Comparison of ENCODE assay signal across 37 cellular contexts in genomic region chr2:46435796-46436360, GRCh38. TPM values are rescaled to one million over a fixed set of nuclear protein-coding genes. Genes with fewer than 3 reads are reported as not detected.
A peak's percentile ranks its signal among the peaks of the same experiment; 100 is the strongest.
DNase-seq lines count a peak whose midpoint lies in the region; ATAC-seq, FAIRE-seq and TF ChIP-seq lines count a peak whose summit lies in the region.
"Had no signal": no experiment of that assay in that cellular context is flagged by ENCODE, and none has a peak within 500 bp of the region (broad histone marks: within the 10 kb centered on the region; RNA-seq: fewer than 3 reads in every experiment).

No MANE protein-coding gene starts in this region.

- TF ChIP-seq EP300 in HepG2 (IDR thresholded peaks at IDR 0.05; ENCODE audit: low read depth in 2 of 2, low read length in 2 of 2) (no peak), HepG2 (CRISPR knock-in tag; IDR thresholded peaks at IDR 0.05; ENCODE audit: borderline replicate concordance) (no peak)

- dilution Hi-C loops in keratinocyte (cut with MboI; ENCODE audit: extremely low pct_ligation_motif_present, low sequenced_read_pairs) = no loop called here

- H3K9me3 ChIP-seq in HepG2 (ENCODE audit: low read length) = no peaks in the 10 kb centered on the region
- H3K9me3 ChIP-seq in right lobe of liver = no peaks in the 10 kb centered on the region
- H3K9me3 ChIP-seq in keratinocyte (ENCODE audit: control insufficient read depth, low read depth, low read length) = no peaks in the 10 kb centered on the region
- H3K9me3 ChIP-seq in effector memory CD4-positive, alpha-beta T cell (ENCODE audit: control insufficient read depth, low read length) = no peaks in the 10 kb centered on the region
- H3K9me3 ChIP-seq: BLaER1, gastroesophageal sphincter, right atrium auricular region had no signal

- H3K27ac ChIP-seq in HepG2 (ENCODE audit: extremely low read length, insufficient read depth, low read length) = peak overlapping the region; percentile 59
- H3K27ac ChIP-seq in right lobe of liver = no peak overlapping the region
- no peak overlapping the region for H3K27ac ChIP-seq in keratinocyte (ENCODE audit: control insufficient read depth, insufficient read depth, low read length)
- H3K27ac ChIP-seq in effector memory CD4-positive, alpha-beta T cell (ENCODE audit: insufficient read depth, low read length, poor library complexity, severe bottlenecking) = no peak overlapping the region
- H3K27ac ChIP-seq: BLaER1, gastroesophageal sphincter, parathyroid adenoma, right atrium auricular region, VCaP had no signal

- DNase-seq in HepG2 (ENCODE audit: low spot score) = no peak
- no peak for DNase-seq in right lobe of liver
- DNase-seq in bronchial epithelial cell (ENCODE audit: low read depth) = peak; percentile 32
- no peak for DNase-seq in keratinocyte (ENCODE audit: low read depth, low spot score)
- DNase-seq in effector memory CD4-positive, alpha-beta T cell = no peak
- DNase-seq in T-helper 1 cell = no peak
- DNase-seq in stimulated activated CD4-positive, alpha-beta T cell treated with anti-CD3 and anti-CD28 coated beads, Interleukin-12 subunit alpha, Interleukin-12 subunit beta, amount 100 ng/mL, for 4 hours = no peak
- DNase-seq: ACHN; activated CD4-positive, alpha-beta T cell treated with anti-CD3 and anti-CD28 coated beads for 4 hours; activated gamma-delta T cell; activated naive CD8-positive, alpha-beta T cell treated with anti-CD3 and anti-CD28 coated beads, Interleukin-2, amount 50 U/mL, for 24 hours; activated T-cell treated with anti-CD3 and anti-CD28 coated beads for 4 hours; cortex of kidney; DMS53; hypothalamus; immature natural killer cell; MG63; NCI-H1417 treated with DMSO at 0.1 percent for 48 hours; NCI-H2081 treated with DMSO at 0.1 percent for 48 hours; NCI-H446 treated with DMSO at 0.1 percent for 48 hours; NCI-H82; OCI-M1; stimulated activated CD4-positive, alpha-beta T cell treated with anti-CD3 and anti-CD28 coated beads, Interleukin-4, amount 100 ng/mL, for 24 hours had no signal

- H3K9me1 ChIP-seq in keratinocyte (ENCODE audit: control insufficient read depth, extremely low read depth, insufficient read depth, low read length) = no peaks in the 10 kb centered on the region

- H3K9ac ChIP-seq in HepG2 (ENCODE audit: insufficient read depth, low read depth, low read length) = no peak overlapping the region
- H3K9ac ChIP-seq in keratinocyte (ENCODE audit: control insufficient read depth, extremely low read depth, insufficient read depth, low read length) = no peak overlapping the region
- H3K9ac ChIP-seq: BLaER1, parathyroid adenoma had no signal

- intact Hi-C loops in HepG2 (cut with micrococcal nuclease; ENCODE audit: unreplicated experiment) = no loop called here
- intact Hi-C loops in right lobe of liver (cut with DNase I) = no loop called here

- no peak for ATAC-seq in HepG2
- no peak for ATAC-seq in right lobe of liver
- no peak for ATAC-seq in GM18517 (IDR thresholded peaks at IDR 0.05; ENCODE audit: unreplicated experiment)
- ATAC-seq: activated naive CD8-positive, alpha-beta T cell treated with anti-CD3 and anti-CD28 coated beads, Interleukin-2, amount 50 U/mL, for 24 hours; gastroesophageal sphincter; stimulated activated effector memory CD8-positive, alpha-beta T cell treated with anti-CD3 and anti-CD28 coated beads, Interleukin-12 subunit alpha, Interleukin-12 subunit beta, amount 100 ng/mL, for 72 hours had no signal

- H3K4me1 ChIP-seq in HepG2 (ENCODE audit: insufficient read depth, low read length) (peaks cover 95% of the 10 kb centered on the region), right lobe of liver (no peaks in the 10 kb centered on the region), keratinocyte (ENCODE audit: control insufficient read depth, extremely low read depth, insufficient read depth, low read length) (peaks cover 14% of the 10 kb centered on the region)
- peaks cover 21% of the 10 kb centered on the region for H3K4me1 ChIP-seq in effector memory CD4-positive, alpha-beta T cell (ENCODE audit: control insufficient read depth, insufficient read depth, low read length, poor library complexity, severe bottlenecking)
- H3K4me1 ChIP-seq: gastroesophageal sphincter, parathyroid adenoma had no signal

- CTCF ChIA-PET in HepG2 (lab: Yijun Ruan, JAX; ENCODE audit: low intra/inter-chr PET ratio, low total read pairs) = no interaction called here

- no peaks in the 10 kb centered on the region for H3K36me3 ChIP-seq in HepG2 (replicated peaks in 1 of 2; ENCODE audit: control insufficient read depth in 1 of 2, insufficient read depth in 2 of 2, low read length in 2 of 2)
- H3K36me3 ChIP-seq in right lobe of liver = no peaks in the 10 kb centered on the region
- H3K36me3 ChIP-seq in bronchial epithelial cell (ENCODE audit: control insufficient read depth, insufficient read depth, low read length) = no peaks in the 10 kb centered on the region
- no peaks in the 10 kb centered on the region for H3K36me3 ChIP-seq in keratinocyte (ENCODE audit: control insufficient read depth in 2 of 2, extremely low read depth in 1 of 2, insufficient read depth in 2 of 2, low read length in 2 of 2)
- no peaks in the 10 kb centered on the region for H3K36me3 ChIP-seq in effector memory CD4-positive, alpha-beta T cell (ENCODE audit: control insufficient read depth, insufficient read depth, low read length)
- H3K36me3 ChIP-seq: BLaER1, gastroesophageal sphincter, MG63, right atrium auricular region had no signal

- H3K4me3 ChIP-seq in HepG2 (replicated peaks in 1 of 3; ENCODE audit: insufficient read depth in 1 of 3, low read depth in 2 of 3, low read length in 3 of 3) (no peak overlapping the region), right lobe of liver (no peak overlapping the region), bronchial epithelial cell (ENCODE audit: low read depth, low read length) (no peak overlapping the region), keratinocyte (ENCODE audit: control insufficient read depth in 2 of 3, extremely low read depth in 1 of 3, insufficient read depth in 2 of 3, low read depth in 1 of 3, low read length in 3 of 3) (no peak overlapping the region)
- no peak overlapping the region for H3K4me3 ChIP-seq in effector memory CD4-positive, alpha-beta T cell (ENCODE audit: insufficient read depth, low read depth, low read length, poor library complexity, severe bottlenecking)
- H3K4me3 ChIP-seq: BLaER1, gastroesophageal sphincter, MG63, right atrium auricular region had no signal

- no peak for TF ChIP-seq CTCF in HepG2 (CRISPR knock-in tag; IDR thresholded peaks at IDR 0.05)
- TF ChIP-seq CTCF in right lobe of liver (IDR thresholded peaks at IDR 0.05) = no peak
- TF ChIP-seq CTCF in bronchial epithelial cell (IDR thresholded peaks at IDR 0.05; ENCODE audit: insufficient read depth, low read length, severe bottlenecking) = no peak
- no peak for TF ChIP-seq CTCF in keratinocyte (optimal IDR thresholded peaks at IDR 0.05 in 1 of 3, IDR thresholded peaks at IDR 0.05 in 1 of 3, conservative IDR thresholded peaks at IDR 0.05 in 1 of 3; ENCODE audit: extremely low read depth in 1 of 3, insufficient read depth in 2 of 3, low read length in 3 of 3)

- H3K27me3 ChIP-seq in HepG2 (ENCODE audit: control insufficient read depth in 1 of 2, insufficient read depth in 2 of 2, low read length in 2 of 2) = no peaks in the 10 kb centered on the region
- no peaks in the 10 kb centered on the region for H3K27me3 ChIP-seq in right lobe of liver
- H3K27me3 ChIP-seq in bronchial epithelial cell (ENCODE audit: control insufficient read depth, insufficient read depth, low read length) = no peaks in the 10 kb centered on the region
- no peaks in the 10 kb centered on the region for H3K27me3 ChIP-seq in keratinocyte (ENCODE audit: control insufficient read depth, extremely low read depth, insufficient read depth, low read length)
- H3K27me3 ChIP-seq in effector memory CD4-positive, alpha-beta T cell (replicated peaks; ENCODE audit: control insufficient read depth, insufficient read depth, low read length, poor library complexity, severe bottlenecking) = no peaks in the 10 kb centered on the region
- H3K27me3 ChIP-seq: BLaER1, gastroesophageal sphincter, MG63, right atrium auricular region had no signal

- H4K20me1 ChIP-seq in HepG2 (ENCODE audit: insufficient read depth, low read length) = no peaks in the 10 kb centered on the region
- no peaks in the 10 kb centered on the region for H4K20me1 ChIP-seq in keratinocyte (ENCODE audit: control insufficient read depth, extremely low read depth, insufficient read depth, low read length)
- H4K20me1 ChIP-seq: BLaER1 had no signal

- no peak overlapping the region for H3K4me2 ChIP-seq in HepG2 (ENCODE audit: low read depth, low read length)
- H3K4me2 ChIP-seq in keratinocyte (ENCODE audit: control insufficient read depth, extremely low read depth, insufficient read depth, low read depth, low read length) = no peak overlapping the region
- H3K4me2 ChIP-seq: BLaER1 had no signal

- H3K79me2 ChIP-seq in HepG2 (ENCODE audit: insufficient read depth, low read length) = no peaks in the 10 kb centered on the region
- H3K79me2 ChIP-seq in keratinocyte (ENCODE audit: control insufficient read depth, insufficient read depth, low read length) = no peaks in the 10 kb centered on the region
- H3K79me2 ChIP-seq: parathyroid adenoma had no signal

- no peak for TF ChIP-seq RAD21 in HepG2 (CRISPR knock-in tag; IDR thresholded peaks at IDR 0.05)

- H2AFZ ChIP-seq in HepG2 (ENCODE audit: low read length) (no peak overlapping the region), keratinocyte (ENCODE audit: control insufficient read depth, low read length) (no peak overlapping the region)
- H2AFZ ChIP-seq: parathyroid adenoma had no signal

- no peak for TF ChIP-seq POLR2A in HepG2 (IDR thresholded peaks at IDR 0.05; ENCODE audit: insufficient read depth in 1 of 2, low read depth in 2 of 2, low read length in 2 of 2)
- TF ChIP-seq POLR2A in right lobe of liver (IDR thresholded peaks at IDR 0.05) = no peak

- 92% methylated on average over 4 of the region's 4 CpGs for WGBS in HepG2 (ENCODE audit: low lambda C conversion rate)
- WGBS in right lobe of liver (ENCODE audit: insufficient coverage, low coverage, low lambda C conversion rate, missing lambda C conversion rate) = 63% methylated on average over 4 of the region's 4 CpGs

- no peak for FAIRE-seq in HepG2 (lab: Jason Lieb, UNC)
- FAIRE-seq in bronchial epithelial cell (lab: Jason Lieb, UNC) = no peak
- FAIRE-seq in keratinocyte (lab: Jason Lieb, UNC) = peak; percentile 41
- FAIRE-seq: G401.6, H54 had no signal

- no TSS peak for BruUV-seq in HepG2 (replicated peaks; lab: Mats Ljungman, UMichigan)

- in situ Hi-C loops in HepG2 (cut with HindIII; ENCODE audit: extremely low pct_ligation_motif_present, low pct_unique_long_range_greater_than_20kb) = no loop called here

- POLR2A ChIA-PET in HepG2 (lab: Yijun Ruan, JAX) = interaction anchor here (1.2 to 1.5 kb wide), 2 partner anchors 21 to 22 kb away, joined by 3 to 4 read pairs; no protein-coding TSS in a partner anchor

RNA-seq across cellular contexts. Expression of gene TMEM247, which starts 43.5 kb away (rescaled TPM):
- total RNA-seq in HepG2 (2016; rRNA removed; fragmentation: Illumina TruSeq; extraction: Trizol) (not detected in 2 replicates), right lobe of liver (not detected), bronchial epithelial cell (not detected in 2 replicates)
- not detected in 2 replicates for total RNA-seq in HepG2 (2016; cell fraction: cytosol; rRNA removed; fragmentation: Illumina TruSeq; extraction: Trizol; ENCODE audit: low read depth)
- not detected in 2 replicates for total RNA-seq in HepG2 (2016; cell fraction: insoluble cytoplasmic fraction; rRNA removed; fragmentation: Illumina TruSeq; extraction: Trizol)
- total RNA-seq in HepG2 (2016; cell fraction: membrane; rRNA removed; fragmentation: Illumina TruSeq; extraction: Trizol) = not detected in 2 replicates
- total RNA-seq in HepG2 (2016; cell fraction: nucleus; rRNA removed; fragmentation: Illumina TruSeq; extraction: Trizol) = not detected in 2 replicates
- polyA plus RNA-seq in HepG2 (2011; rRNA removed) (not detected in 2 replicates), keratinocyte (not detected in 3 replicates)
- polyA plus RNA-seq in HepG2 (2011; cell fraction: cytosol; rRNA removed) = not detected in 2 replicates
- not detected in 2 replicates for polyA plus RNA-seq in HepG2 (2011; cell fraction: nucleus; rRNA removed)
- polyA plus RNA-seq in HepG2 (2012) = not detected in 2 replicates
- polyA plus RNA-seq in HepG2 (2016; cell fraction: cytosol; fragmentation: Illumina TruSeq; extraction: Trizol; ENCODE audit: low read depth) = not detected in 2 replicates
- polyA plus RNA-seq in HepG2 (2016; cell fraction: insoluble cytoplasmic fraction; fragmentation: Illumina TruSeq; extraction: Trizol; ENCODE audit: low read depth) = not detected in 2 replicates
- polyA plus RNA-seq in HepG2 (2016; cell fraction: membrane; fragmentation: Illumina TruSeq; extraction: Trizol; ENCODE audit: low read depth) = not detected in 2 replicates
- polyA plus RNA-seq in HepG2 (2016; cell fraction: nucleus; fragmentation: Illumina TruSeq; extraction: Trizol; ENCODE audit: insufficient read depth, low read depth) = not detected in 2 replicates
- not detected in 2 replicates for polyA minus RNA-seq in HepG2 (2011; rRNA and poly(A)+ RNA removed; ENCODE audit: low replicate concordance)
- not detected in 2 replicates for polyA minus RNA-seq in HepG2 (2011; cell fraction: cytosol; rRNA and poly(A)+ RNA removed)
- polyA minus RNA-seq in HepG2 (2011; cell fraction: nucleus; rRNA and poly(A)+ RNA removed) = not detected in 2 replicates
- not detected for polyA plus RNA-seq in keratinocyte (2011; ENCODE audit: low read depth)
- polyA plus RNA-seq in keratinocyte (2011; cell fraction: cytosol; rRNA removed) = not detected in 2 replicates
- polyA plus RNA-seq in keratinocyte (2011; cell fraction: nucleus; rRNA removed) = not detected in 2 replicates
- polyA plus RNA-seq in keratinocyte (2012; ENCODE audit: low replicate concordance) = not detected in 2 replicates
- not detected in 3 replicates for polyA minus RNA-seq in keratinocyte
- not detected for polyA minus RNA-seq in keratinocyte (2011; cell fraction: cytosol; rRNA and poly(A)+ RNA removed)
- not detected in 2 replicates for polyA minus RNA-seq in keratinocyte (2011; cell fraction: nucleus; rRNA and poly(A)+ RNA removed)
- total RNA-seq: gastroesophageal sphincter, liver, mononuclear cell, neural crest cell, right atrium auricular region, subcutaneous adipose tissue had no signal
- polyA plus RNA-seq: esophagus, immature natural killer cell, liver had no signal
